In the genomic region with DNA sequence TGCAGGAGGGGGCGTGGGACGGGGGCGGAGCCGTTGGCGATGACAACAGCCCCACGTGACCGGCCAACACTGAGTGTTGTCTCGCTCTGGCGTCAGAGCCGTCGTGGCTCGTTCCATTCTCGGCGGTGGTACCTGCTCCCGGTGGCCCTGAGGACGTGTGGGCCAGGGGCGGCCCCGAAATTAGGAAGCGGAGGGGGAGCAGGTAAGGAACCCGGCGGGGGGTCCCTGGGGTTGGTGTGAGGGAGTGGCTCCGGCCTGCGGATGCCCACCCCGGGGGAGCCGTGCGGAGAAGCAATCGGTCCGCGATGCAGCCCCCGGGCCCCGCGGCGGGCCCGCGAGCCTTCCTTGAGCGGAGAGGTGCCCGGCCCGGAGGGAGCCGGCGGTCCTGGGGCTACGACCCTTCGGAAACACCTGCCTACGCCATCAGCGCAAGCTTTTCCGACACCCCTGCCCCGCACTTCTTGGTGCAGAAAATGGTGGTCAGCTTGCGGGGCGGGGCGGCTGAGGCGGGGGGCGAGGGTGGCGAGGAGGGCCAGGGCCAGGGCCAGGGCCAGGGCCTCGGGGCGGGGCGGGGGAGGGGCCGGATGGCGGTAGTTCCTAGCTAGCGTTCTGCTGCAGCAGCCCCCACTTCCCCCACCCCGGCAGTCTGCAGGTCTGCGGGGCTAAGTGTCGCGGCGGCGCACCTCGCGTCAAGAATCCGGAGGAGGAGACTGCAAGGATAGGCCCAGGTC, we compare ENCODE assay signal across 9 cellular contexts. TPM values are rescaled to one million over a fixed set of nuclear protein-coding genes. Genes with fewer than 3 reads are reported as not detected.
DNase-seq lines count a peak whose midpoint lies in the region; ATAC-seq and FAIRE-seq lines count a peak whose summit lies in the region.
"Had no signal": no experiment of that assay in that cellular context is flagged by ENCODE, and none has a peak within 500 bp of the region (broad histone marks: within the 10 kb centered on the region; RNA-seq: fewer than 3 reads in every experiment).

A gene with protein sequence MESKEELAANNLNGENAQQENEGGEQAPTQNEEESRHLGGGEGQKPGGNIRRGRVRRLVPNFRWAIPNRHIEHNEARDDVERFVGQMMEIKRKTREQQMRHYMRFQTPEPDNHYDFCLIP (plus strand): TSS at position 72 of the 731 bp plus-strand sequence. CDS start 1,046 bp downstream, outside the sequence.

- no peaks in the 10 kb centered on the region for H3K27me3 ChIP-seq in trophoblast cell (ENCODE audit: insufficient read depth, low read length)
- H3K27me3 ChIP-seq in thymus (ENCODE audit: control insufficient read depth, insufficient read depth) = no peaks in the 10 kb centered on the region

- H4K12ac ChIP-seq in trophoblast cell (ENCODE audit: low read depth, low read length) = peak within 1 kb of the TSS; percentile 77

- H3K14ac ChIP-seq in trophoblast cell (ENCODE audit: low read length) = peak within 1 kb of the TSS; percentile 70

- no CpG with 5 or more reads among the region's 67 CpGs for WGBS in trophoblast cell (ENCODE audit: extremely low coverage, insufficient coverage, insufficient read length)
- under 1% methylated on average over 66 of the region's 67 CpGs for WGBS in thymus

- H2BK12ac ChIP-seq in trophoblast cell (ENCODE audit: low read length) = no peak within 1 kb of the TSS

- H3K79me2 ChIP-seq in trophoblast cell (ENCODE audit: control insufficient read depth, insufficient read depth, low read length, poor library complexity) = peaks cover 8% of the 10 kb centered on the region

- H3K4me2 ChIP-seq in trophoblast cell (ENCODE audit: low read length) = peak within 1 kb of the TSS; percentile 70

- H2AFZ ChIP-seq in trophoblast cell (ENCODE audit: insufficient read depth, low read length, poor library complexity) = peak within 1 kb of the TSS; percentile 25

- peak within 1 kb of the TSS; percentile 61 for H3K18ac ChIP-seq in trophoblast cell (ENCODE audit: low read length)

- H3K27ac ChIP-seq in trophoblast cell (ENCODE audit: low read depth, low read length) = peak within 1 kb of the TSS; percentile 84
- peak within 1 kb of the TSS; percentile 81 for H3K27ac ChIP-seq in thymus (ENCODE audit: low read depth)

- intact Hi-C loops in Right ventricle myocardium superior (cut with DNase I) = loop anchor here (5.0 to 10.0 kb wide), 2 partner anchors 37 to 250 kb away; no protein-coding TSS in a partner anchor

- H3K23ac ChIP-seq in trophoblast cell (ENCODE audit: low read length) = no peak within 1 kb of the TSS

- H4K91ac ChIP-seq in trophoblast cell (ENCODE audit: low read depth, low read length) = peak within 1 kb of the TSS; percentile 81

- H3K9ac ChIP-seq in trophoblast cell (ENCODE audit: low read length) = peak within 1 kb of the TSS; percentile 87

- peaks cover 10% of the 10 kb centered on the region for H3K79me1 ChIP-seq in trophoblast cell (ENCODE audit: low read length)

- H3K36me3 ChIP-seq in trophoblast cell (ENCODE audit: control insufficient read depth in 1 of 2, insufficient read depth in 2 of 2, low read length in 2 of 2) (peaks cover 0 to 2% of the 10 kb centered on the region in 2 experiments), thymus (ENCODE audit: control insufficient read depth, insufficient read depth) (no peaks in the 10 kb centered on the region)

- H3K9me3 ChIP-seq in trophoblast cell (ENCODE audit: insufficient read depth, low read depth, low read length) (no peaks in the 10 kb centered on the region), thymus (ENCODE audit: control insufficient read depth) (no peaks in the 10 kb centered on the region)

- peak; percentile 93 for ATAC-seq in GM21360 (IDR thresholded peaks at IDR 0.05; ENCODE audit: unreplicated experiment)
- peak; percentile 99 for ATAC-seq in Right ventricle myocardium superior (ENCODE audit: poor library complexity)

- peak within 1 kb of the TSS; percentile 80 for H2BK5ac ChIP-seq in trophoblast cell (ENCODE audit: low read depth, low read length, poor library complexity)

- peak; percentile 61 for DNase-seq in Caki2 (ENCODE audit: low read depth)
- peak; percentile 44 for DNase-seq in HTR-8/SVneo (ENCODE audit: insufficient read length, low spot score)
- peak; percentile 53 for DNase-seq in SW480 (ENCODE audit: low spot score)
- DNase-seq in activated naive CD8-positive, alpha-beta T cell treated with anti-CD3 and anti-CD28 coated beads, Interleukin-2, amount 50 U/mL, for 16 hours (ENCODE audit: low read depth, low spot score) = peak; percentile 61
- DNase-seq in Right ventricle myocardium superior = peak; percentile 90
- DNase-seq in trophoblast cell = peak; percentile 76 to 82

- H4K8ac ChIP-seq in trophoblast cell (ENCODE audit: low read depth, low read length) = peak within 1 kb of the TSS; percentile 84

- in situ Hi-C loops in Caki2 (cut with HindIII; ENCODE audit: low pct_unique_long_range_greater_than_20kb, low sequenced_read_pairs) = no loop called here

- peaks cover 3 to 6% of the 10 kb centered on the region in 2 experiments for H3K4me1 ChIP-seq in trophoblast cell (ENCODE audit: control insufficient read depth in 1 of 2, insufficient read depth in 2 of 2, low read length in 2 of 2)
- H3K4me1 ChIP-seq in thymus (ENCODE audit: control insufficient read depth, insufficient read depth, low read length) = peaks cover 5% of the 10 kb centered on the region

- peak within 1 kb of the TSS; percentile 62 for H2AK5ac ChIP-seq in trophoblast cell (ENCODE audit: low read length)

- H3K4me3 ChIP-seq in trophoblast cell (ENCODE audit: low read depth, low read length) (peak within 1 kb of the TSS; percentile 85), thymus (ENCODE audit: low read length) (peak within 1 kb of the TSS; percentile 70)

- peak within 1 kb of the TSS; percentile 80 for H2BK120ac ChIP-seq in trophoblast cell (ENCODE audit: insufficient read depth, low read length, poor library complexity)

- peak within 1 kb of the TSS; percentile 98 for H3K4ac ChIP-seq in trophoblast cell (ENCODE audit: low read depth, low read length)

- FAIRE-seq in HTR-8/SVneo (lab: Jason Lieb, UNC) = no peak
- FAIRE-seq: endometrium had no signal

RNA-seq across cellular contexts. Expression of the gene that starts here (rescaled TPM):
- total RNA-seq in Caki2 (2014; rRNA removed; shearing (Covaris generic); ENCODE audit: low replicate concordance) = 13.1 and 24.1 TPM in 2 replicates
- total RNA-seq in Right ventricle myocardium superior = 30.5 TPM
- 98.4 and 101 TPM in 2 replicates for polyA plus RNA-seq in trophoblast cell (2013)
- 105 TPM for polyA plus RNA-seq in thymus

Comparison
In these comparisons a context has a peak if more than half of its experiments do, and no peak if none do; other contexts are left out.
1. Peak in every context shown above with its lines: DNase-seq, ATAC-seq, H3K4me3 ChIP-seq and H3K27ac ChIP-seq.